ENCODE assay signal across 34 cellular contexts in the genomic region with DNA sequence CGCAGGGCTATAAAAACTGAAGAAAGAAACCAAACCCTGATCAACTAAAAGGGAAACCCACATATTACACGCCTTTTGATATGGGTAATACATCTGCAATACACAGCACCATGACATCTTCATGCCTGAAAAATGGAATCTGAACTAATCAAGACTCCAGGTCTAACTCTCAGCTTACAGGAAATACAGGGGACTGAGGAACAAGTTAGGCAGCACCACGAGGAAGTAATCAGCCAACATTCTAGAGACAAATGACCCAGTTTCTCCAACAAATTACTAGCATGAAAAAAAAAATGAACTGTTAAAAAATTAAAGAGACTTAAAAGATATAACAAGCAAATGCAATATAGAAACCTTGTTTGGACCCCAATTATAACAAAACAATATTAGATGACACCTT.
"Had no signal": no experiment of that assay in that cellular context is flagged by ENCODE, and none has a peak within 500 bp of the region (broad histone marks: within the 10 kb centered on the region; RNA-seq: fewer than 3 reads in every experiment).

No MANE protein-coding gene starts in this region.

- H3K27ac ChIP-seq: adrenal gland, ascending aorta, body of pancreas, brain microvascular endothelial cell, breast epithelium, cardiac muscle cell had no signal

- FAIRE-seq: astrocyte, bronchial epithelial cell had no signal

- H3K9me3 ChIP-seq: adrenal gland, ascending aorta, body of pancreas, breast epithelium had no signal

- ATAC-seq: activated naive CD4-positive, alpha-beta T cell treated with anti-CD3 and anti-CD28 coated beads, Interleukin-2, amount 50 U/mL, for 72 hours; activated naive CD8-positive, alpha-beta T cell treated with anti-CD3 and anti-CD28 coated beads, Interleukin-2, amount 50 U/mL, for 24 hours; activated T-cell treated with anti-CD3 and anti-CD28 coated beads, Interleukin-2, amount 50 U/mL, for 4 hours; activated T-cell treated with anti-CD3 and anti-CD28 coated beads, Interleukin-2, amount 50 U/mL, for 72 hours; activated T-helper 17 cell treated with anti-CD3 and anti-CD28 coated beads, Interleukin-2, amount 50 U/mL, for 72 hours; body of pancreas had no signal

- H3K27me3 ChIP-seq: adrenal gland, ascending aorta, body of pancreas, brain microvascular endothelial cell, breast epithelium, cardiac muscle cell had no signal

- H3K4me1 ChIP-seq: adrenal gland, ascending aorta, body of pancreas, breast epithelium had no signal

- DNase-seq: activated effector memory CD4-positive, alpha-beta T cell treated with anti-CD3 and anti-CD28 coated beads, Interleukin-2, amount 50 U/mL, for 16 hours; activated effector memory CD4-positive, alpha-beta T cell treated with Interleukin-2 at 50 U/mL for 16 hours; activated gamma-delta T cell; activated gamma-delta T cell treated with Interleukin-2 at 50 U/mL for 16 hours; activated naive CD4-positive, alpha-beta T cell; activated naive CD4-positive, alpha-beta T cell treated with anti-CD3 and anti-CD28 coated beads for 36 hours; activated naive CD4-positive, alpha-beta T cell treated with anti-CD3 and anti-CD28 coated beads, Interleukin-2, amount 10 ng/mL, durations not matched to agents 7 days and 5 days; activated naive CD4-positive, alpha-beta T cell treated with anti-CD3 and anti-CD28 coated beads, Interleukin-2, amount 50 U/mL, for 16 hours; activated naive CD4-positive, alpha-beta T cell treated with Interleukin-2 at 50 U/mL for 16 hours; activated naive CD8-positive, alpha-beta T cell treated with anti-CD3 and anti-CD28 coated beads for 36 hours; activated naive CD8-positive, alpha-beta T cell treated with anti-CD3 and anti-CD28 coated beads, Interleukin-2, amount 10 ng/mL, durations not matched to agents 7 days and 5 days; activated naive CD8-positive, alpha-beta T cell treated with anti-CD3 and anti-CD28 coated beads, Interleukin-2, amount 50 U/mL, for 24 hours; activated T-cell treated with anti-CD3 and anti-CD28 coated beads, Interleukin-2, amount 50 U/mL, for 1 hour; activated T-cell treated with anti-CD3 and anti-CD28 coated beads, Interleukin-2, amount 50 U/mL, for 24 hours; activated T-cell treated with anti-CD3 and anti-CD28 coated beads, Interleukin-2, amount 50 U/mL, for 4 hours; activated T-cell treated with anti-CD3 and anti-CD28 coated beads, Interleukin-2, amount 50 U/mL, for 48 hours; activated T-cell treated with anti-CD3 and anti-CD28 coated beads, Interleukin-2, amount 50 U/mL, for 72 hours; amniotic stem cell; amygdala; anterior cingulate cortex; aorta; body of pancreas; brain microvascular endothelial cell; caudate nucleus; central memory CD4-positive, alpha-beta T cell; cerebellar nuclear complex had no signal

- H3K4me3 ChIP-seq: adrenal gland, ascending aorta, body of pancreas, breast epithelium, cardiac muscle cell had no signal

- H3K36me3 ChIP-seq: brain microvascular endothelial cell, breast epithelium, cardiac muscle cell had no signal
